ENCODE assay signal across 8 cellular contexts in the genomic region with DNA sequence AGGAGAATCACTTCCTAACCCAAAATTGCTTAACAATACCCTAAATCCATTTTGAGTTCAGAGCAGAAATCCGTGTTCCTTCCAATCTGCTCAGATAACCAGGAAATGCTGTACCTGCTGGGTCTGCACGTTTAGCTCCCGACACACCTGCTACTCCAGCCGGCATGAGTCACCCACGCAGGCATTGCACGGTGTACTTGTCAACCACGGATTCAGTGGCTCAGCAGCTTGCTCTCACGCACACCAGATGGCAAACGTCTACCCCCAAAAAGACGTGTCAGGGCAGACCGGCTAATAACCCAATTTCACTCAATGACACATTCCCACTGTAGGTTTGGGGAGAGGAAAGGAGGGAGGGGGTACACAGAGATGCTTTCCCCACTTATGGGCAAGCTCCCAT.
A peak's percentile ranks its signal among the peaks of the same experiment; 100 is the strongest.
DNase-seq lines count a peak whose midpoint lies in the region; TF ChIP-seq lines count a peak whose summit lies in the region.

No MANE protein-coding gene starts in this region.

- WGBS in prostate gland = 50% methylated on average over 11 of the region's 11 CpGs

- POLR2A ChIA-PET in OCI-LY7 (lab: Charles Lee) = interaction anchor here (0.8 kb wide), 1 partner anchor 426 kb away, joined by 3 read pairs; no protein-coding TSS in a partner anchor

- peak; percentile 55 for TF ChIP-seq POLR2A in prostate gland (IDR thresholded peaks at IDR 0.05)

- H3K4me3 ChIP-seq in prostate gland = no peak overlapping the region
- no peak overlapping the region for H3K4me3 ChIP-seq in OCI-LY7 (ENCODE audit: low read depth, low read length, poor library complexity, severe bottlenecking)

- no peaks in the 10 kb centered on the region for H3K36me3 ChIP-seq in prostate gland
- H3K36me3 ChIP-seq in OCI-LY7 (ENCODE audit: insufficient read depth, low read length) = no peaks in the 10 kb centered on the region

- no TSS peak for BruUV-seq in OCI-LY7 (replicated peaks; lab: Mats Ljungman, UMichigan)

- no peaks in the 10 kb centered on the region for H3K79me2 ChIP-seq in OCI-LY7 (ENCODE audit: insufficient read depth, low read depth, low read length)

- peak; percentile 87 for DNase-seq in H4 (ENCODE audit: low spot score)
- DNase-seq in NCI-H524 (lab: John Stamatoyannopoulos, UW) = peak; percentile 87 to 94
- DNase-seq in cerebellum (ENCODE audit: low spot score) = peak; percentile 77
- peak; percentile 47 for DNase-seq in prostate gland (ENCODE audit: low spot score)
- no peak for DNase-seq in HuH-7.5 (ENCODE audit: low spot score)
- DNase-seq in cardiac septum (ENCODE audit: low spot score) = no peak
- DNase-seq in OCI-LY7 (ENCODE audit: low spot score) = no peak
- no peak for DNase-seq in middle frontal gyrus (ENCODE audit: extremely low spot score, low spot score)

- no peak overlapping the region for H3K4me2 ChIP-seq in OCI-LY7 (ENCODE audit: low read length)

- H3K27me3 ChIP-seq in prostate gland (replicated peaks; ENCODE audit: insufficient read depth) = peaks cover 4% of the 10 kb centered on the region

- TF ChIP-seq CTCF in prostate gland (IDR thresholded peaks at IDR 0.05) (no peak), OCI-LY7 (conservative IDR thresholded peaks at IDR 0.05; ENCODE audit: low read length) (no peak)

- H3K27ac ChIP-seq in prostate gland (no peak overlapping the region), OCI-LY7 (ENCODE audit: low read depth, low read length, poor library complexity, severe bottlenecking) (no peak overlapping the region)

- H3K4me1 ChIP-seq in prostate gland (replicated peaks) (peaks cover 8% of the 10 kb centered on the region), OCI-LY7 (ENCODE audit: insufficient read depth, low read length, poor library complexity, severe bottlenecking) (no peaks in the 10 kb centered on the region)

- no peaks in the 10 kb centered on the region for H4K20me1 ChIP-seq in OCI-LY7 (ENCODE audit: insufficient read depth, low read length)

- no peaks in the 10 kb centered on the region for H3K9me2 ChIP-seq in OCI-LY7 (ENCODE audit: insufficient read depth, low read length)

- H3K9me3 ChIP-seq in prostate gland (no peaks in the 10 kb centered on the region), OCI-LY7 (ENCODE audit: low read length) (no peaks in the 10 kb centered on the region)

- no peak overlapping the region for H2AFZ ChIP-seq in OCI-LY7 (ENCODE audit: low read length)

- CTCF ChIA-PET in OCI-LY7 (lab: Charles Lee; ENCODE audit: unreplicated experiment) = no interaction called here

- intact Hi-C loops in prostate gland (cut with DNase I) (no loop called here), cardiac septum (cut with DNase I) (no loop called here), OCI-LY7 (cut with micrococcal nuclease; ENCODE audit: unreplicated experiment) (no loop called here)

Comparison
In these comparisons a context has a peak if more than half of its experiments do, and no peak if none do; other contexts are left out.
1. DNase-seq: peak in H4 (single experiment), NCI-H524 (2 of 2), cerebellum (single experiment) and prostate gland (single experiment); none in HuH-7.5 (single experiment), cardiac septum (single experiment), OCI-LY7 (single experiment) and middle frontal gyrus (single experiment).